In the genomic region with DNA sequence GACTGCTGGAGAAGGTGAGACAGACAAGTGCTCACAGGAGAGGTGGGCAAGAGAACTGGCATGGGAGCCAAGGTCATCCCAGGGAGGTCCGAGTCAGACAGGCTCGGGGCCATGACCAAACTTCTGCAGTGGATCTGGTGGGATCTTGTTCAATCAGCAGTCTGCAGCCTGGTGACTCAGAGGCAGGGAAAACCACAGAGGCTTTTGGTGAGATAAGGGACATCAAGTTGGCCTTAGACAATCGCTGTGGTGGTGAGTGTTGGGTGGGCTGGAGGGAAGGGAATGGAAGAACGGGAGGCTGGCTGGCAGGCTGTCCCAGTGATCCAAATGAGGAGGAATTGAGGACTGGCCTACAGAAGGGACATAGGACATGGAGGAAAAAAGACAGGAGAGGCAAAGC, we compare ENCODE assay signal across 18 cellular contexts.
DNase-seq lines count a peak whose midpoint lies in the region; ATAC-seq, FAIRE-seq and TF ChIP-seq lines count a peak whose summit lies in the region.
"Had no signal": no experiment of that assay in that cellular context is flagged by ENCODE, and none has a peak within 500 bp of the region (broad histone marks: within the 10 kb centered on the region; RNA-seq: fewer than 3 reads in every experiment).

No MANE protein-coding gene starts in this region.

- intact Hi-C loops in endothelial cell of umbilical vein (cut with micrococcal nuclease), result loop anchor here (5.0 kb wide), 1 partner anchor 64 kb away; no protein-coding TSS in a partner anchor

- peaks cover 12% of the 10 kb centered on the region for H3F3A ChIP-seq in SK-N-SH (replicated peaks; ENCODE audit: insufficient read depth)

- CTCF ChIA-PET in HEK293 (lab: Yijun Ruan, JAX), result interaction anchor here (0.5 to 1.6 kb wide), 5 partner anchors 14 to 783 kb away, joined by 3 to 8 read pairs (median 3); no protein-coding TSS in a partner anchor
- CTCF ChIA-PET in SK-N-SH (lab: Yijun Ruan, JAX), result interaction anchor here (1.0 kb wide), 1 partner anchor 78 kb away, joined by 3 read pairs; no protein-coding TSS in a partner anchor
- CTCF ChIA-PET in endothelial cell of umbilical vein (lab: Charles Lee), result interaction anchor here (1.0 to 1.5 kb wide), 4 partner anchors 47 to 144 kb away, joined by 3 to 8 read pairs (median 4); no protein-coding TSS in a partner anchor
- CTCF ChIA-PET in GM10248 (lab: Yijun Ruan, JAX), result no interaction called here

- H2AFZ ChIP-seq in SK-N-SH (ENCODE audit: low read depth) (no peak overlapping the region), endothelial cell of umbilical vein (ENCODE audit: low read depth, low read length) (no peak overlapping the region), osteoblast (ENCODE audit: low read length) (no peak overlapping the region)

- H3K27ac ChIP-seq in HEK293 (ENCODE audit: extremely low read depth, low read depth, low read length) (no peak overlapping the region; the same call in 1 of the 2 replicates), SK-N-SH (ENCODE audit: low read depth in 2 of 2, low read length in 1 of 2) (peak overlapping the region in 1 of 2 experiments; percentile 72; a peak in 2 of 4 replicates), endothelial cell of umbilical vein (ENCODE audit: insufficient read depth, low read depth, low read length) (no peak overlapping the region), osteoblast (ENCODE audit: low read depth, low read length) (no peak overlapping the region)
- H3K27ac ChIP-seq: body of pancreas, left lung, skin epidermis had no signal

- H3K9me1 ChIP-seq in endothelial cell of umbilical vein (replicated peaks; ENCODE audit: control insufficient read depth, extremely low read depth, insufficient read depth, low read length), result no peaks in the 10 kb centered on the region

- H3K36me3 ChIP-seq in HEK293 (ENCODE audit: control insufficient read depth in 2 of 2, insufficient read depth in 1 of 2, low read length in 2 of 2), result no peaks in the 10 kb centered on the region
- no peaks in the 10 kb centered on the region for H3K36me3 ChIP-seq in SK-N-SH (replicated peaks in 1 of 2; ENCODE audit: control insufficient read depth in 1 of 2, insufficient read depth in 2 of 2, low read length in 1 of 2)
- H3K36me3 ChIP-seq in endothelial cell of umbilical vein (ENCODE audit: control insufficient read depth in 2 of 2, extremely low read depth in 1 of 2, insufficient read depth in 2 of 2, low read length in 2 of 2), result no peaks in the 10 kb centered on the region
- no peaks in the 10 kb centered on the region for H3K36me3 ChIP-seq in osteoblast (ENCODE audit: insufficient read depth, low read length)
- H3K36me3 ChIP-seq: left lung had no signal

- H3K4me3 ChIP-seq in HEK293 (ENCODE audit: low read depth, low read length) (no peak overlapping the region), SK-N-SH (ENCODE audit: low read depth in 2 of 2, low read length in 1 of 2) (peak overlapping the region in 1 of 2 experiments; percentile 34; a peak in 1 of 4 replicates), endothelial cell of umbilical vein (replicated peaks in 1 of 3; ENCODE audit: insufficient read depth in 1 of 3, low read depth in 1 of 3, low read length in 3 of 3) (no peak overlapping the region), osteoblast (ENCODE audit: insufficient read depth, low read length) (no peak overlapping the region)
- H3K4me3 ChIP-seq: body of pancreas, left lung, skin epidermis had no signal

- ATAC-seq in GM21390 (IDR thresholded peaks at IDR 0.05; ENCODE audit: unreplicated experiment), result no peak
- no peak for ATAC-seq in activated CD4-positive, CD25-positive, alpha-beta regulatory T cell treated with anti-CD3 and anti-CD28 coated beads, Interleukin-2, amount 50 U/mL, for 24 hours
- ATAC-seq: body of pancreas, left lung had no signal

- peaks cover 9% of the 10 kb centered on the region for H3K4me1 ChIP-seq in HEK293 (ENCODE audit: control insufficient read depth, insufficient read depth, low read length)
- H3K4me1 ChIP-seq in SK-N-SH (ENCODE audit: control insufficient read depth in 1 of 2, insufficient read depth in 2 of 2, low read depth in 1 of 2, low read length in 1 of 2), result peaks cover 0 to 4% of the 10 kb centered on the region in 2 experiments; a peak in 1 of 4 replicates
- H3K4me1 ChIP-seq in endothelial cell of umbilical vein (ENCODE audit: control insufficient read depth, extremely low read depth, insufficient read depth, low read length), result no peaks in the 10 kb centered on the region
- H3K4me1 ChIP-seq in osteoblast (ENCODE audit: insufficient read depth, low read length), result peaks cover 11% of the 10 kb centered on the region

- no peaks in the 10 kb centered on the region for H3K79me2 ChIP-seq in SK-N-SH (ENCODE audit: insufficient read depth)
- no peaks in the 10 kb centered on the region for H3K79me2 ChIP-seq in endothelial cell of umbilical vein (ENCODE audit: control insufficient read depth, insufficient read depth, low read length)
- H3K79me2 ChIP-seq in osteoblast (ENCODE audit: insufficient read depth, low read length), result no peaks in the 10 kb centered on the region

- H4K20me1 ChIP-seq in SK-N-SH (ENCODE audit: insufficient read depth) (no peaks in the 10 kb centered on the region), endothelial cell of umbilical vein (replicated peaks; ENCODE audit: control insufficient read depth, extremely low read depth, insufficient read depth, low read length) (no peaks in the 10 kb centered on the region), osteoblast (ENCODE audit: insufficient read depth, low read length) (no peaks in the 10 kb centered on the region)

- no peak for TF ChIP-seq RAD21 in SK-N-SH (IDR thresholded peaks at IDR 0.05; ENCODE audit: low read length)

- TF ChIP-seq CTCF in HEK293 (tag by site-specific recombination; IDR thresholded peaks at IDR 0.05) (no peak), SK-N-SH (IDR thresholded peaks at IDR 0.05) (no peak), endothelial cell of umbilical vein (IDR thresholded peaks at IDR 0.05; ENCODE audit: extremely low read depth in 1 of 2, insufficient read depth in 1 of 2, low read depth in 1 of 2, low read length in 2 of 2) (no peak), osteoblast (IDR thresholded peaks at IDR 0.05; ENCODE audit: extremely low read depth, low read depth, low read length) (no peak), GM10248 (IDR thresholded peaks at IDR 0.05; ENCODE audit: control extremely low read depth, extremely low read depth, low read depth, missing control alignments) (no peak)

- no peak for TF ChIP-seq POLR2A in endothelial cell of umbilical vein (IDR thresholded peaks at IDR 0.05; ENCODE audit: low read depth, low read length)

- dilution Hi-C loops in endothelial cell of umbilical vein (cut with MboI; ENCODE audit: extremely low pct_ligation_motif_present, low sequenced_read_pairs), result no loop called here

- H3K27me3 ChIP-seq in SK-N-SH (ENCODE audit: insufficient read depth) (no peaks in the 10 kb centered on the region), endothelial cell of umbilical vein (ENCODE audit: control insufficient read depth in 2 of 2, insufficient read depth in 2 of 2, low read length in 2 of 2) (peaks cover 86 to 94% of the 10 kb centered on the region in 2 experiments), osteoblast (ENCODE audit: insufficient read depth, low read length) (peaks cover 19% of the 10 kb centered on the region)

- DNase-seq in SK-N-SH (no peak), endothelial cell of umbilical vein (ENCODE audit: low read depth, low spot score) (no peak), osteoblast (ENCODE audit: insufficient read length, low spot score, missing footprints) (peak; percentile 97), GM10248 (ENCODE audit: extremely low spot score) (no peak), COR-L47 (lab: John Stamatoyannopoulos, UW) (no peak)
- DNase-seq: activated CD4-positive, alpha-beta T cell treated with anti-CD3 and anti-CD28 coated beads, Interleukin-2, amount 50 U/mL, for 48 hours; body of pancreas; H9; head of caudate nucleus; left lung; NCI-H1105 treated with DMSO at 0.1 percent for 48 hours; NCI-H345 had no signal

- POLR2A ChIA-PET in HEK293 (lab: Yijun Ruan, JAX) (no interaction called here), SK-N-SH (lab: Yijun Ruan, JAX) (no interaction called here), endothelial cell of umbilical vein (lab: Charles Lee) (no interaction called here), GM10248 (lab: Yijun Ruan, JAX) (no interaction called here)

- H3K9me2 ChIP-seq in SK-N-SH, result no peaks in the 10 kb centered on the region

- H3K9ac ChIP-seq in SK-N-SH (peak overlapping the region; percentile 63; the same call in 1 of the 2 replicates), endothelial cell of umbilical vein (replicated peaks; ENCODE audit: extremely low read depth, insufficient read depth, low read length) (no peak overlapping the region)

- WGBS in SK-N-SH (ENCODE audit: low lambda C conversion rate), result 29% methylated on average over 4 of the region's 4 CpGs

- no TSS peak for BruUV-seq in endothelial cell of umbilical vein (replicated peaks; lab: Mats Ljungman, UMichigan)

- H3K4me2 ChIP-seq in SK-N-SH (peak overlapping the region; percentile 32; the same call in 1 of the 2 replicates), endothelial cell of umbilical vein (ENCODE audit: insufficient read depth, low read length) (no peak overlapping the region), osteoblast (ENCODE audit: insufficient read depth, low read length) (no peak overlapping the region)

- H3K9me3 ChIP-seq in HEK293 (ENCODE audit: control insufficient read depth, insufficient read depth, low read depth, low read length) (no peaks in the 10 kb centered on the region), SK-N-SH (no peaks in the 10 kb centered on the region), endothelial cell of umbilical vein (replicated peaks; ENCODE audit: control insufficient read depth, insufficient read depth, low read length) (no peaks in the 10 kb centered on the region), osteoblast (ENCODE audit: low read depth, low read length) (no peaks in the 10 kb centered on the region)
- H3K9me3 ChIP-seq: body of pancreas, left lung had no signal

- FAIRE-seq in endothelial cell of umbilical vein (lab: Jason Lieb, UNC), result peak; percentile 71
- FAIRE-seq: G401.6, HTR-8/SVneo had no signal

- TF ChIP-seq EP300 in SK-N-SH (IDR thresholded peaks at IDR 0.05; ENCODE audit: borderline replicate concordance in 1 of 2, low read depth in 1 of 2, low read length in 1 of 2), result peak in 1 of 2 experiments; percentile 82; a peak in 1 of 4 replicates

TF ChIP-seq in HEK293, 187 proteins besides CTCF, POLR2A, EP300 and RAD21:
- no peak for TF ChIP-seq ZFP37 (tag by site-specific recombination; IDR thresholded peaks at IDR 0.05)
- TF ChIP-seq ZBTB48 (tag by site-specific recombination; IDR thresholded peaks at IDR 0.05), result peak; percentile 43; the same call in 1 of the 2 replicates
TF ChIP-seq in HEK293: peak in this region for 1.

TF ChIP-seq in endothelial cell of umbilical vein, 7 proteins besides CTCF, POLR2A, EP300 and RAD21 (continues in another document):
- TF ChIP-seq, protein P1, sequence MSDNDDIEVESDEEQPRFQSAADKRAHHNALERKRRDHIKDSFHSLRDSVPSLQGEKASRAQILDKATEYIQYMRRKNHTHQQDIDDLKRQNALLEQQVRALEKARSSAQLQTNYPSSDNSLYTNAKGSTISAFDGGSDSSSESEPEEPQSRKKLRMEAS (IDR thresholded peaks at IDR 0.05; ENCODE audit: insufficient read depth, insufficient read length), result no peak
- TF ChIP-seq GATA2 (IDR thresholded peaks at IDR 0.05; ENCODE audit: insufficient read depth, insufficient read length, low read depth, low read length), result peak; percentile 67
- no peak for TF ChIP-seq JUN (IDR thresholded peaks at IDR 0.05; ENCODE audit: borderline replicate concordance, insufficient read depth, insufficient read length, low read depth)
